6 cellular contexts compared by ENCODE assay signal in the genomic region with DNA sequence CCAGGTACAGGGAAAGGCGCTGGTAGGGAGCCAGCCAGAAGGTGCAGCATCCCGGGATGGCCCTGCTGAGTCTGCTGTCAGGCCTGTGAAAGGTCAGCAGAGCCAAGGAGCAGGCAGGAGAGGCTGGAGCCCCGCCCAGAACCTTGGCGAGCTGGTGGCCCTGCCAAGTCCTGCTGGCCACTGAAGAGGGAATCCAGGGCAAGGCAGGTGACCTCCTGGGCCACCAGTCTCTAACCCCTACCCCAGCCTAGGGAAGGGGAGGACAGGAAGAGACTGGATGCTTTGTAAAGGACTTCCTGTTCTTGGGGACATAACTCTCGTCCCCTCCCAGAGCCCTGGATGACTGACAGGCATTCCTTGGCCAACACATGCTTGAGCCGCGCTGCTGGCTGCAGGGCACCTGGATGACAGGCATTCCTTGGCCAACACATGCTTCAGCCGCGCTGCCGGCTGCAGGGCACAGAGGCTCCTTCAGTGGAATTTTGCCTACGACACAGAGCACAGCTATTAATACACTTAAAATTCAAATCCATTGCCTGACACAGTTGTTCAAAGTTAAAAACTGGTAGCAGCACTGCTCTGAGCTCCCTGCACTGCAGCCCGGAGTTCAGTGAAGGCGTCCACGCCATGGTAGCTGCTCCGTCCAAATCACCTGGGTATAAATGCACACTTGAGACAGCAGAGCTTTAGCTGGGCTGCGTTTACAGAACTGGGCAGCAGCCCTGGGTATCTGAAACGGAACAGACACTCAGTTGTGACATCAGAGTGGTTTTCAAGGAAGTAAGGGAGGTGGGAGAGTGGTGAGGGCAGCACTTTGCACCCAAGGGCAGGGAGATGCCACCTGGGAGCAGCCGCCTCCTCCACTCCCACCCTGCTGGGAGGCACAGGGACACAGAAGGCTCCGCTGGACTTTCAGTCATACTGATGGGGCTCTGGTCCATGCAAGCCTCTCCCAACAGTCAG. TPM values are rescaled to one million over a fixed set of nuclear protein-coding genes. Genes with fewer than 3 reads are reported as not detected.
DNase-seq lines count a peak whose midpoint lies in the region; ATAC-seq, FAIRE-seq and TF ChIP-seq lines count a peak whose summit lies in the region.

No MANE protein-coding gene starts in this region.

- H3K27ac Mint-ChIP-seq in WTC11 = peak overlapping the region; percentile 53

- CTCF ChIA-PET in WTC11 (lab: Charles Lee) = no interaction called here

- peak overlapping the region; percentile 74 for H3K4me3 Mint-ChIP-seq in WTC11

- H3K36me3 Mint-ChIP-seq in WTC11 = peaks cover 18% of the 10 kb centered on the region

- DNase-seq in GM12891 (ENCODE audit: insufficient read length, low spot score) = no peak
- no peak for DNase-seq in WTC11 (ENCODE audit: low spot score)
- no peak for DNase-seq in NCI-H1436 treated with DMSO at 0.1 percent for 48 hours (lab: John Stamatoyannopoulos, UW)
- DNase-seq in activated effector memory CD4-positive, alpha-beta T cell treated with anti-CD3 and anti-CD28 coated beads, Interleukin-2, amount 50 U/mL, for 16 hours = no peak
- DNase-seq in SW 1271 (lab: John Stamatoyannopoulos, UW) = no peak

- TF ChIP-seq POLR2A in GM12891 (IDR thresholded peaks at IDR 0.05; ENCODE audit: low read depth, low read length) = no peak

- peaks cover 4% of the 10 kb centered on the region for H3K36me3 ChIP-seq in mucosa of stomach (ENCODE audit: control insufficient read depth, insufficient read depth, low read length)

- peak overlapping the region; percentile 35 for H3K9ac ChIP-seq in mucosa of stomach (ENCODE audit: low read length)

- ATAC-seq in WTC11 = no peak

- POLR2A ChIA-PET in WTC11 (lab: Charles Lee) = no interaction called here

- H3K27me3 ChIP-seq in mucosa of stomach (ENCODE audit: control insufficient read depth, insufficient read depth, low read length) = no peaks in the 10 kb centered on the region

- H3K4me1 ChIP-seq in mucosa of stomach (ENCODE audit: control insufficient read depth, insufficient read depth, low read length) = peaks cover 22% of the 10 kb centered on the region

- no peak overlapping the region for H3K4me3 ChIP-seq in mucosa of stomach (ENCODE audit: low read length)

- FAIRE-seq in GM12891 (lab: Jason Lieb, UNC) = no peak

- TF ChIP-seq CTCF in WTC11 (IDR thresholded peaks at IDR 0.05) = no peak

- H3K4me1 Mint-ChIP-seq in WTC11 = peaks cover 26% of the 10 kb centered on the region

- no peaks in the 10 kb centered on the region for H3K27me3 Mint-ChIP-seq in WTC11 (ENCODE audit: low read depth)

- H3K9me3 ChIP-seq in mucosa of stomach (ENCODE audit: control insufficient read depth, low read length) = no peaks in the 10 kb centered on the region

- H3K9me3 Mint-ChIP-seq in WTC11 = no peaks in the 10 kb centered on the region

TF ChIP-seq in GM12891, 5 proteins besides CTCF, POLR2A, EP300 and RAD21:
- no peak for TF ChIP-seq PAX5 (IDR thresholded peaks at IDR 0.05; ENCODE audit: insufficient read depth, low read length, severe bottlenecking)
- 0 out of 2 replicates have a peak, but pooled peaks have one; percentile 13 for TF ChIP-seq POU2F2 (IDR thresholded peaks at IDR 0.05; ENCODE audit: low read depth, low read length)

TF ChIP-seq in WTC11, 78 proteins besides CTCF, POLR2A, EP300 and RAD21 (continues in another document):
- TF ChIP-seq FOXK1 (CRISPR knock-in tag; IDR thresholded peaks at IDR 0.05) (no peak), FOXJ3 (CRISPR knock-in tag; IDR thresholded peaks at IDR 0.05; ENCODE audit: borderline replicate concordance) (no peak), MYBL2 (CRISPR knock-in tag; IDR thresholded peaks at IDR 0.05) (no peak)
- TF ChIP-seq, protein P1, sequence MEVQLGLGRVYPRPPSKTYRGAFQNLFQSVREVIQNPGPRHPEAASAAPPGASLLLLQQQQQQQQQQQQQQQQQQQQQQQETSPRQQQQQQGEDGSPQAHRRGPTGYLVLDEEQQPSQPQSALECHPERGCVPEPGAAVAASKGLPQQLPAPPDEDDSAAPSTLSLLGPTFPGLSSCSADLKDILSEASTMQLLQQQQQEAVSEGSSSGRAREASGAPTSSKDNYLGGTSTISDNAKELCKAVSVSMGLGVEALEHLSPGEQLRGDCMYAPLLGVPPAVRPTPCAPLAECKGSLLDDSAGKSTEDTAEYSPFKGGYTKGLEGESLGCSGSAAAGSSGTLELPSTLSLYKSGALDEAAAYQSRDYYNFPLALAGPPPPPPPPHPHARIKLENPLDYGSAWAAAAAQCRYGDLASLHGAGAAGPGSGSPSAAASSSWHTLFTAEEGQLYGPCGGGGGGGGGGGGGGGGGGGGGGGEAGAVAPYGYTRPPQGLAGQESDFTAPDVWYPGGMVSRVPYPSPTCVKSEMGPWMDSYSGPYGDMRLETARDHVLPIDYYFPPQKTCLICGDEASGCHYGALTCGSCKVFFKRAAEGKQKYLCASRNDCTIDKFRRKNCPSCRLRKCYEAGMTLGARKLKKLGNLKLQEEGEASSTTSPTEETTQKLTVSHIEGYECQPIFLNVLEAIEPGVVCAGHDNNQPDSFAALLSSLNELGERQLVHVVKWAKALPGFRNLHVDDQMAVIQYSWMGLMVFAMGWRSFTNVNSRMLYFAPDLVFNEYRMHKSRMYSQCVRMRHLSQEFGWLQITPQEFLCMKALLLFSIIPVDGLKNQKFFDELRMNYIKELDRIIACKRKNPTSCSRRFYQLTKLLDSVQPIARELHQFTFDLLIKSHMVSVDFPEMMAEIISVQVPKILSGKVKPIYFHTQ (CRISPR knock-in tag; IDR thresholded peaks at IDR 0.05) = no peak
- TF ChIP-seq, protein P2, sequence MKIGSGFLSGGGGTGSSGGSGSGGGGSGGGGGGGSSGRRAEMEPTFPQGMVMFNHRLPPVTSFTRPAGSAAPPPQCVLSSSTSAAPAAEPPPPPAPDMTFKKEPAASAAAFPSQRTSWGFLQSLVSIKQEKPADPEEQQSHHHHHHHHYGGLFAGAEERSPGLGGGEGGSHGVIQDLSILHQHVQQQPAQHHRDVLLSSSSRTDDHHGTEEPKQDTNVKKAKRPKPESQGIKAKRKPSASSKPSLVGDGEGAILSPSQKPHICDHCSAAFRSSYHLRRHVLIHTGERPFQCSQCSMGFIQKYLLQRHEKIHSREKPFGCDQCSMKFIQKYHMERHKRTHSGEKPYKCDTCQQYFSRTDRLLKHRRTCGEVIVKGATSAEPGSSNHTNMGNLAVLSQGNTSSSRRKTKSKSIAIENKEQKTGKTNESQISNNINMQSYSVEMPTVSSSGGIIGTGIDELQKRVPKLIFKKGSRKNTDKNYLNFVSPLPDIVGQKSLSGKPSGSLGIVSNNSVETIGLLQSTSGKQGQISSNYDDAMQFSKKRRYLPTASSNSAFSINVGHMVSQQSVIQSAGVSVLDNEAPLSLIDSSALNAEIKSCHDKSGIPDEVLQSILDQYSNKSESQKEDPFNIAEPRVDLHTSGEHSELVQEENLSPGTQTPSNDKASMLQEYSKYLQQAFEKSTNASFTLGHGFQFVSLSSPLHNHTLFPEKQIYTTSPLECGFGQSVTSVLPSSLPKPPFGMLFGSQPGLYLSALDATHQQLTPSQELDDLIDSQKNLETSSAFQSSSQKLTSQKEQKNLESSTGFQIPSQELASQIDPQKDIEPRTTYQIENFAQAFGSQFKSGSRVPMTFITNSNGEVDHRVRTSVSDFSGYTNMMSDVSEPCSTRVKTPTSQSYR (CRISPR knock-in tag; IDR thresholded peaks at IDR 0.05) = no peak
- TF ChIP-seq, protein P3, sequence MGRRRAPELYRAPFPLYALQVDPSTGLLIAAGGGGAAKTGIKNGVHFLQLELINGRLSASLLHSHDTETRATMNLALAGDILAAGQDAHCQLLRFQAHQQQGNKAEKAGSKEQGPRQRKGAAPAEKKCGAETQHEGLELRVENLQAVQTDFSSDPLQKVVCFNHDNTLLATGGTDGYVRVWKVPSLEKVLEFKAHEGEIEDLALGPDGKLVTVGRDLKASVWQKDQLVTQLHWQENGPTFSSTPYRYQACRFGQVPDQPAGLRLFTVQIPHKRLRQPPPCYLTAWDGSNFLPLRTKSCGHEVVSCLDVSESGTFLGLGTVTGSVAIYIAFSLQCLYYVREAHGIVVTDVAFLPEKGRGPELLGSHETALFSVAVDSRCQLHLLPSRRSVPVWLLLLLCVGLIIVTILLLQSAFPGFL (CRISPR knock-in tag; IDR thresholded peaks at IDR 0.05; ENCODE audit: borderline replicate concordance) = no peak

RNA-seq across cellular contexts. Expression of a gene that starts 2.0 kb away (rescaled TPM):
- 3.2 TPM for polyA plus RNA-seq in GM12891 (2012; ENCODE audit: low read depth, missing spikeins)
- 12.5 to 15.2 TPM (median 13.6 TPM) in 3 replicates for total RNA-seq in WTC11 (2021)

RNA-seq across cellular contexts. Expression of a gene that starts 2.0 kb away (rescaled TPM):
- polyA plus RNA-seq in GM12891 (2012; ENCODE audit: low read depth, missing spikeins) = 11.0 TPM
- total RNA-seq in WTC11 (2021) = 38.4 to 40.1 TPM (median 39.5 TPM) in 3 replicates

RNA-seq across cellular contexts. Expression of a gene that starts 7.4 kb away (rescaled TPM):
- polyA plus RNA-seq in GM12891 (2012; ENCODE audit: low read depth, missing spikeins) = 51.9 TPM
- 71.6 to 76.1 TPM (median 75.9 TPM) in 3 replicates for total RNA-seq in WTC11 (2021)

RNA-seq across cellular contexts. Expression of a gene that starts 10.7 kb away (rescaled TPM):
- 13.1 TPM for polyA plus RNA-seq in GM12891 (2012; ENCODE audit: low read depth, missing spikeins)
- 27.2 to 34.4 TPM (median 27.8 TPM) in 3 replicates for total RNA-seq in WTC11 (2021)

RNA-seq across cellular contexts. Expression of a gene that starts 16.2 kb away (rescaled TPM):
- 0.55 TPM for polyA plus RNA-seq in GM12891 (2012; ENCODE audit: low read depth, missing spikeins)
- total RNA-seq in WTC11 (2021) = 9.4 to 15.7 TPM (median 11.3 TPM) in 3 replicates
